ENCODE assay signal across 25 cellular contexts in the genomic region with DNA sequence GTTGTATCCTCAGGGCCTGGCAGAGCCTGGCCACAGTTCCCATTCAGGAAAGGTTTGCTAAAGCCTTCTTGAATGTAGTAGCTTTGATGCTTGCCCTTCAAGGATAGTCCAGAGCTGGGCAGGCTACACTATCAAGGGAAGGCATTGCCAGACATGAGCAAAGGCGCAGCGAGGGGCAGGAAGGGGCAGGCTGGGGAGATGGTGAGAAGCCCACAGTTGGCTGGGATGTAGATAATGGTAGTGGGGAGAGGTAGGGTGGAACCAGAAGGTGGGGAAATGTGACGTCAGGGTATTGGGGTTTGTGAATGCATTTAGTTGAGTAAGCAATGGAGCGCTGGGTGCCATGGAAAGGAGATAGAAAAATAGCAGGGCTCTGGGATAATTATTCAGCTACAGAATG. TPM values are rescaled to one million over a fixed set of nuclear protein-coding genes. Genes with fewer than 3 reads are reported as not detected.
DNase-seq lines count a peak whose midpoint lies in the region; ATAC-seq, FAIRE-seq and TF ChIP-seq lines count a peak whose summit lies in the region.
"Had no signal": no experiment of that assay in that cellular context is flagged by ENCODE, and none has a peak within 500 bp of the region (broad histone marks: within the 10 kb centered on the region; RNA-seq: fewer than 3 reads in every experiment).

No MANE protein-coding gene starts in this region.

- FAIRE-seq in small intestine (lab: Jason Lieb, UNC), result no peak
- FAIRE-seq: G401.6, kidney had no signal

- no peak for TF ChIP-seq CTCF in colonic mucosa (IDR thresholded peaks at IDR 0.05)

- no peaks in the 10 kb centered on the region for H3K9me2 ChIP-seq in Karpas-422 (replicated peaks; ENCODE audit: insufficient read depth, low read length)
- H3K9me2 ChIP-seq: SK-N-SH had no signal

- no peak overlapping the region for H2AFZ ChIP-seq in Karpas-422 (ENCODE audit: low read length)
- H2AFZ ChIP-seq: parathyroid adenoma had no signal

- peak overlapping the region; percentile 11 for H3K4me2 ChIP-seq in Karpas-422 (ENCODE audit: low read depth, low read length, poor library complexity, severe bottlenecking)
- H3K4me2 ChIP-seq: SK-N-SH had no signal

- WGBS in small intestine, 3 donors, result 88 to 91% (median 91%) methylated on average over 4 of the region's 4 CpGs

- H3K27ac ChIP-seq in Karpas-422 (ENCODE audit: low read length) (no peak overlapping the region), colonic mucosa (no peak overlapping the region), small intestine (ENCODE audit: low read depth in 1 of 2, low read length in 1 of 2) (no peak overlapping the region)
- H3K27ac ChIP-seq: ascending aorta, cardiac muscle cell, coronary artery, lower lobe of right lung, parathyroid adenoma had no signal

- H3K9me3 ChIP-seq in Karpas-422 (ENCODE audit: low read length) (0 out of 2 replicates have a peak, but pooled peaks cover 3% of the 10 kb centered on the region), colonic mucosa (no peaks in the 10 kb centered on the region), small intestine (ENCODE audit: control insufficient read depth, low read depth) (no peaks in the 10 kb centered on the region)

- H3K4me3 ChIP-seq in Karpas-422 (ENCODE audit: low read length), result no peak overlapping the region
- no peak overlapping the region for H3K4me3 ChIP-seq in colonic mucosa
- no peak overlapping the region for H3K4me3 ChIP-seq in small intestine (ENCODE audit: low read depth in 1 of 2, low read length in 2 of 2)
- H3K4me3 ChIP-seq: ascending aorta, cardiac muscle cell, coronary artery, lower lobe of right lung had no signal

- H3K4me3 Mint-ChIP-seq in stimulated activated effector memory CD8-positive, alpha-beta T cell treated with anti-CD3 and anti-CD28 coated beads, Interleukin-12 subunit alpha, Interleukin-12 subunit beta, amount 100 ng/mL, for 72 hours, result no peak overlapping the region
- H3K4me3 Mint-ChIP-seq: effector memory CD8-positive, alpha-beta T cell; nephron progenitor cell had no signal

- H3K9me3 Mint-ChIP-seq in stimulated activated effector memory CD8-positive, alpha-beta T cell treated with anti-CD3 and anti-CD28 coated beads, Interleukin-12 subunit alpha, Interleukin-12 subunit beta, amount 100 ng/mL, for 72 hours, result no peaks in the 10 kb centered on the region
- H3K9me3 Mint-ChIP-seq: effector memory CD8-positive, alpha-beta T cell had no signal

- peaks cover 40% of the 10 kb centered on the region for H3K4me1 ChIP-seq in Karpas-422 (ENCODE audit: low read length)
- H3K4me1 ChIP-seq in colonic mucosa, result no peaks in the 10 kb centered on the region
- H3K4me1 ChIP-seq in small intestine (ENCODE audit: control insufficient read depth in 2 of 2, insufficient read depth in 1 of 2, low read depth in 1 of 2, low read length in 1 of 2), result no peaks in the 10 kb centered on the region
- H3K4me1 ChIP-seq: BE2C, parathyroid adenoma had no signal

- H3K36me3 Mint-ChIP-seq in stimulated activated effector memory CD8-positive, alpha-beta T cell treated with anti-CD3 and anti-CD28 coated beads, Interleukin-12 subunit alpha, Interleukin-12 subunit beta, amount 100 ng/mL, for 72 hours, result no peaks in the 10 kb centered on the region
- H3K36me3 Mint-ChIP-seq: activated naive CD4-positive, alpha-beta T cell treated with anti-CD3 and anti-CD28 coated beads, Interleukin-2, amount 50 U/mL, for 72 hours had no signal

- no peak for ATAC-seq in stimulated activated effector memory CD8-positive, alpha-beta T cell treated with anti-CD3 and anti-CD28 coated beads, Interleukin-12 subunit alpha, Interleukin-12 subunit beta, amount 100 ng/mL, for 72 hours
- ATAC-seq: effector memory CD8-positive, alpha-beta T cell; lower lobe of right lung; PC-3; right cardiac atrium had no signal

- no peaks in the 10 kb centered on the region for H4K20me1 ChIP-seq in Karpas-422 (ENCODE audit: insufficient read depth, low read depth, low read length)

- intact Hi-C loops in colonic mucosa (cut with DNase I), result no loop called here

- H3K36me3 ChIP-seq in Karpas-422 (ENCODE audit: insufficient read depth, low read length) (no peaks in the 10 kb centered on the region), colonic mucosa (no peaks in the 10 kb centered on the region), small intestine (ENCODE audit: control insufficient read depth in 2 of 2, insufficient read depth in 2 of 2, low read length in 2 of 2) (no peaks in the 10 kb centered on the region)
- H3K36me3 ChIP-seq: ascending aorta, BE2C, cardiac muscle cell, lower lobe of right lung had no signal

- H3K27me3 ChIP-seq in Karpas-422 (ENCODE audit: low read length), result no peaks in the 10 kb centered on the region
- no peaks in the 10 kb centered on the region for H3K27me3 ChIP-seq in colonic mucosa
- no peaks in the 10 kb centered on the region for H3K27me3 ChIP-seq in small intestine (ENCODE audit: control insufficient read depth in 2 of 2, insufficient read depth in 2 of 2, low read length in 2 of 2)
- H3K27me3 ChIP-seq: ascending aorta, BE2C, cardiac muscle cell had no signal

- DNase-seq in activated CD8-positive, alpha-beta memory T cell treated with anti-CD3 and anti-CD28 coated beads for 24 hours, result peak; percentile 49
- DNase-seq in activated CD8-positive, alpha-beta memory T cell treated with anti-CD3 and anti-CD28 coated beads, Interleukin-2, amount 50 U/mL, for 48 hours, result no peak
- no peak for DNase-seq in Karpas-422
- DNase-seq in colonic mucosa, result peak; percentile 9
- no peak for DNase-seq in stimulated activated effector memory CD8-positive, alpha-beta T cell treated with anti-CD3 and anti-CD28 coated beads, Interleukin-12 subunit alpha, Interleukin-12 subunit beta, amount 100 ng/mL, for 72 hours (ENCODE audit: low spot score in 2 of 2)
- DNase-seq in NCI-H187 treated with DMSO at 0.1 percent for 48 hours (lab: John Stamatoyannopoulos, UW), result no peak
- no peak for DNase-seq in small intestine
- DNase-seq: activated CD4-positive, alpha-beta T cell treated with anti-CD3 and anti-CD28 coated beads, Interleukin-2, amount 50 U/mL, for 1 hour; BE2C; DMS53; effector memory CD8-positive, alpha-beta T cell; kidney; lower lobe of right lung; NCI-H1048; NCI-H1694; PC-3; SK-N-SH had no signal

- H3K4me1 Mint-ChIP-seq in stimulated activated effector memory CD8-positive, alpha-beta T cell treated with anti-CD3 and anti-CD28 coated beads, Interleukin-12 subunit alpha, Interleukin-12 subunit beta, amount 100 ng/mL, for 72 hours, result peaks cover 8% of the 10 kb centered on the region

- H3K9ac ChIP-seq in Karpas-422 (ENCODE audit: low read length), result no peak overlapping the region
- H3K9ac ChIP-seq in colonic mucosa (ENCODE audit: low read depth in 2 of 2, low read length in 2 of 2), result no peak overlapping the region
- H3K9ac ChIP-seq: parathyroid adenoma, SK-N-SH had no signal

- H3K79me2 ChIP-seq in Karpas-422 (ENCODE audit: low read length), result no peaks in the 10 kb centered on the region
- H3K79me2 ChIP-seq: parathyroid adenoma had no signal

- peak overlapping the region; percentile 69 for H3K27ac Mint-ChIP-seq in stimulated activated effector memory CD8-positive, alpha-beta T cell treated with anti-CD3 and anti-CD28 coated beads, Interleukin-12 subunit alpha, Interleukin-12 subunit beta, amount 100 ng/mL, for 72 hours
- H3K27ac Mint-ChIP-seq: effector memory CD8-positive, alpha-beta T cell; nephron progenitor cell had no signal

RNA-seq across cellular contexts. Expression of gene LRRC32, which starts 28.6 kb away (rescaled TPM):
- 43.5 and 58.4 TPM in 2 replicates for total RNA-seq in Karpas-422 (2014; rRNA removed; shearing (Covaris generic); ENCODE audit: low replicate concordance)
- total RNA-seq in colonic mucosa, result 10 to 100 TPM in 1 of 2 donors, 1 to 10 TPM in 1; 5.9 to 26.8 TPM
- 10 to 100 TPM in 1 of 3 donors, 1 to 10 TPM in 2; 2.2 to 44.7 (median 4.1) TPM for polyA plus RNA-seq in small intestine
- total RNA-seq: PC-3 had no signal

Comparison
In these comparisons a context has a peak if more than half of its experiments do, and no peak if none do; other contexts are left out.
1. DNase-seq: peak in activated CD8-positive, alpha-beta memory T cell treated with anti-CD3 and anti-CD28 coated beads for 24 hours (single experiment) and colonic mucosa (single experiment); none in activated CD8-positive, alpha-beta memory T cell treated with anti-CD3 and anti-CD28 coated beads, Interleukin-2, amount 50 U/mL, for 48 hours (single experiment), Karpas-422 (single experiment), stimulated activated effector memory CD8-positive, alpha-beta T cell treated with anti-CD3 and anti-CD28 coated beads, Interleukin-12 subunit alpha, Interleukin-12 subunit beta, amount 100 ng/mL, for 72 hours (0 of 2), NCI-H187 treated with DMSO at 0.1 percent for 48 hours (single experiment) and small intestine (single experiment).